In the genomic region with DNA sequence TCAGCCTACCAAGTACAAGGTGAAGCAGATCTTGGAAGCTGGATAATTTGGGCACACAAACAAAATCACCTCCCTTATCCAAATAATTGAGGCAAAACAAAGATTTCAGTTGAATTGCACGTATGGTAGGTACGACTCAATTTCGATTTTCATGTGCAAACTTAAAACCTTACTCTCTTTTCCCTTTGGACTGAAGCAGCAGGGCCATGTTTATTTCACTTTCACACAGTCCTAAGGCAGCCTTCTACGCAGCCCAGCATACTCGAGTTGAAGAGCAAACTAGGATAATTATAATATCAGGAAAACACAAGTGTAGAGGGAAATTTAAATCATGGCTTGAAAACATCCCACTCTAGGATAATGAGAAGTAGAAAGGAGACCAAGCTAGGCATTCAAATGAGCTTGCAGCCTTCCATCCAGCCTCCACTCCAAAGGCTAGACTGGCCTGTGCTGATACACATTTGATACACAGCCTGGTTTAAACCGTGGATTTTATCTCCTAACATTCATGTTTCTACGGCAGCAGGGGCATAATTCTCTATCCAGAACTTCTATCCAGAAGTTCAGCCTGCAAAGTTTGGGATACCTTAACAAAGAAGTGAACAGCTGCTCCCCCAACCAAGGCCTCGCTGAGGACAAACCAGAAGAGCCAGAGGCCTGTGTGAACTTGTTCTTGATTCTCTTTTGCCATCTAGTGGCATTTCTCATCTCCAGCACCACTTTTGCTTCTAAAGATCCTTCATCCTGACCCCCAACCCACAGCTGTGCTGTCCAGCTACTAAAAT, we compare ENCODE assay signal across 8 cellular contexts. TPM values are rescaled to one million over a fixed set of nuclear protein-coding genes. Genes with fewer than 3 reads are reported as not detected.
A peak's percentile ranks its signal among the peaks of the same experiment; 100 is the strongest.
DNase-seq lines count a peak whose midpoint lies in the region; ATAC-seq and TF ChIP-seq lines count a peak whose summit lies in the region.

No MANE protein-coding gene starts in this region.

- H3K36me3 ChIP-seq in mucosa of descending colon (ENCODE audit: low read depth), result no peaks in the 10 kb centered on the region

- no peak overlapping the region for H3K27ac Mint-ChIP-seq in activated CD4-positive, alpha-beta T cell treated with anti-CD3 and anti-CD28 coated beads for 36 hours

- CTCF ChIA-PET in activated CD4-positive, alpha-beta T cell treated with anti-CD3 and anti-CD28 coated beads for 36 hours (lab: Charles Lee), result interaction anchor here (0.6 to 3.9 kb wide), 15 partner anchors 10 to 68 kb away, joined by 3 to 84 read pairs (median 4); no protein-coding TSS in a partner anchor

- H3K27me3 Mint-ChIP-seq in activated CD4-positive, alpha-beta T cell treated with anti-CD3 and anti-CD28 coated beads for 36 hours, result peaks cover 5% of the 10 kb centered on the region

- H3K4me3 ChIP-seq in LNCaP clone FGC (ENCODE audit: low read depth, low read length) (no peak overlapping the region), epithelial cell of proximal tubule (ENCODE audit: low read depth, low read length) (no peak overlapping the region), mucosa of descending colon (no peak overlapping the region)

- peak; percentile 75 for ATAC-seq in activated CD4-positive, alpha-beta T cell treated with anti-CD3 and anti-CD28 coated beads for 36 hours
- ATAC-seq in mucosa of descending colon (peak; percentile 58), HG02938 (IDR thresholded peaks at IDR 0.05; ENCODE audit: unreplicated experiment) (no peak)

- peak; percentile 72 for TF ChIP-seq CTCF in LNCaP clone FGC (IDR thresholded peaks at IDR 0.05; ENCODE audit: control insufficient read depth, extremely low read depth, insufficient read depth)
- TF ChIP-seq CTCF in epithelial cell of proximal tubule (conservative IDR thresholded peaks at IDR 0.05; ENCODE audit: low read depth, low read length), result peak; percentile 72
- TF ChIP-seq CTCF in mucosa of descending colon (IDR thresholded peaks at IDR 0.05), result no peak

- no peaks in the 10 kb centered on the region for H3K9me3 Mint-ChIP-seq in activated CD4-positive, alpha-beta T cell treated with anti-CD3 and anti-CD28 coated beads for 36 hours (ENCODE audit: low read depth)

- intact Hi-C loops in activated CD4-positive, alpha-beta T cell treated with anti-CD3 and anti-CD28 coated beads for 36 hours (cut with DNase I, micrococcal nuclease), result loop anchor here (1.0 to 2.0 kb wide), 2 partner anchors 25 to 183 kb away; no protein-coding TSS in a partner anchor
- intact Hi-C loops in mucosa of descending colon (cut with DNase I, micrococcal nuclease), result no loop called here

- no peaks in the 10 kb centered on the region for H3K36me3 Mint-ChIP-seq in activated CD4-positive, alpha-beta T cell treated with anti-CD3 and anti-CD28 coated beads for 36 hours (ENCODE audit: low read depth)

- POLR2A ChIA-PET in activated CD4-positive, alpha-beta T cell treated with anti-CD3 and anti-CD28 coated beads for 36 hours (lab: Charles Lee), result interaction anchor here (0.6 kb wide), 1 partner anchor 26 kb away, joined by 7 read pairs; no protein-coding TSS in a partner anchor

- peaks cover 35% of the 10 kb centered on the region for H3K4me1 ChIP-seq in mucosa of descending colon (ENCODE audit: low read depth)

- H3K4me1 Mint-ChIP-seq in activated CD4-positive, alpha-beta T cell treated with anti-CD3 and anti-CD28 coated beads for 36 hours, result peaks cover 6% of the 10 kb centered on the region

- H3K9me3 ChIP-seq in mucosa of descending colon, result no peaks in the 10 kb centered on the region

- no peak overlapping the region for H3K4me3 Mint-ChIP-seq in activated CD4-positive, alpha-beta T cell treated with anti-CD3 and anti-CD28 coated beads for 36 hours

- peak; percentile 29 for DNase-seq in activated CD4-positive, alpha-beta T cell treated with anti-CD3 and anti-CD28 coated beads for 36 hours
- no peak for DNase-seq in activated CD4-positive, alpha-beta T cell treated with anti-CD3 and anti-CD28 coated beads for 1 hour
- DNase-seq in LNCaP clone FGC (ENCODE audit: low read depth), result no peak
- peak; percentile 66 for DNase-seq in SW480 (ENCODE audit: low spot score)
- no peak for DNase-seq in epithelial cell of proximal tubule (ENCODE audit: low read depth)
- peak in 1 of 3 donors; percentile 67 for DNase-seq in mucosa of descending colon
- no peak for DNase-seq in NCI-H1436 (lab: John Stamatoyannopoulos, UW)

RNA-seq across cellular contexts. Expression of a gene that starts 2.4 kb away (rescaled TPM):
- not detected for total RNA-seq in activated CD4-positive, alpha-beta T cell treated with anti-CD3 and anti-CD28 coated beads for 36 hours
- total RNA-seq in epithelial cell of proximal tubule (0.86 TPM in 1 of 2 replicates, not detected in the other), mucosa of descending colon (under 1 TPM in 2 of 3 donors, not detected in 1; 0.19 to 0.32 TPM)

RNA-seq across cellular contexts. Expression of a gene that starts 5.2 kb away (rescaled TPM):
- not detected for total RNA-seq in activated CD4-positive, alpha-beta T cell treated with anti-CD3 and anti-CD28 coated beads for 36 hours
- total RNA-seq in epithelial cell of proximal tubule (not detected in 2 replicates), mucosa of descending colon (not detected)

RNA-seq across cellular contexts. Expression of a gene that starts 9.8 kb away (rescaled TPM):
- not detected for total RNA-seq in activated CD4-positive, alpha-beta T cell treated with anti-CD3 and anti-CD28 coated beads for 36 hours
- total RNA-seq in epithelial cell of proximal tubule (not detected in 2 replicates), mucosa of descending colon (1 to 10 TPM in 1 of 3 donors, under 1 TPM in 1, not detected in 1; 0.58 to 2.3 TPM)

RNA-seq across cellular contexts. Expression of a gene that starts 14.9 kb away (rescaled TPM):
- 1 to 10 TPM; 5.5 to 7.0 TPM for total RNA-seq in activated CD4-positive, alpha-beta T cell treated with anti-CD3 and anti-CD28 coated beads for 36 hours
- 6.7 and 16.0 TPM in 2 replicates for total RNA-seq in epithelial cell of proximal tubule
- 100 to 1,000 TPM; 156 to 212 (median 188) TPM for total RNA-seq in mucosa of descending colon

RNA-seq across cellular contexts. Expression of a gene that starts 17.8 kb away (rescaled TPM):
- total RNA-seq in activated CD4-positive, alpha-beta T cell treated with anti-CD3 and anti-CD28 coated beads for 36 hours, result not detected
- total RNA-seq in epithelial cell of proximal tubule, result not detected in 2 replicates
- total RNA-seq in mucosa of descending colon, result not detected

Comparison
In these comparisons a context has a peak if more than half of its experiments do, and no peak if none do; other contexts are left out.
1. DNase-seq: peak in activated CD4-positive, alpha-beta T cell treated with anti-CD3 and anti-CD28 coated beads for 36 hours (single experiment) and SW480 (single experiment); none in activated CD4-positive, alpha-beta T cell treated with anti-CD3 and anti-CD28 coated beads for 1 hour (single experiment), LNCaP clone FGC (single experiment), epithelial cell of proximal tubule (single experiment) and NCI-H1436 (single experiment).
2. intact Hi-C loops: an anchor here in activated CD4-positive, alpha-beta T cell treated with anti-CD3 and anti-CD28 coated beads for 36 hours (1.0 to 2.0 kb wide); none called in mucosa of descending colon.